ENCODE assay signal across 21 cellular contexts in genomic region chr4:94722748-94723147, GRCh38. TPM values are rescaled to one million over a fixed set of nuclear protein-coding genes. Genes with fewer than 3 reads are reported as not detected.
DNase-seq lines count a peak whose midpoint lies in the region; ATAC-seq and TF ChIP-seq lines count a peak whose summit lies in the region.
"Had no signal": no experiment of that assay in that cellular context is flagged by ENCODE, and none has a peak within 500 bp of the region (broad histone marks: within the 10 kb centered on the region; RNA-seq: fewer than 3 reads in every experiment).

No MANE protein-coding gene starts in this region.

- TF ChIP-seq CTCF in MM.1S (IDR thresholded peaks at IDR 0.05; ENCODE audit: low read length) (no peak), WERI-Rb-1 (IDR thresholded peaks at IDR 0.05; ENCODE audit: low read depth, low read length) (no peak), gastrocnemius medialis (IDR thresholded peaks at IDR 0.05 in 4 of 5, conservative IDR thresholded peaks at IDR 0.05 in 1 of 5) (no peak)

- H3K36me3 ChIP-seq in MM.1S (replicated peaks; ENCODE audit: insufficient read depth, low read length) (no peaks in the 10 kb centered on the region), SJCRH30 (no peaks in the 10 kb centered on the region), WERI-Rb-1 (no peaks in the 10 kb centered on the region), gastrocnemius medialis (no peaks in the 10 kb centered on the region)
- H3K36me3 ChIP-seq: prostate gland had no signal

- H3K9ac ChIP-seq in MM.1S (ENCODE audit: low read length), result no peak overlapping the region

- peak; percentile 61 for ATAC-seq in GM18870 (IDR thresholded peaks at IDR 0.05; ENCODE audit: unreplicated experiment)
- no peak for ATAC-seq in gastrocnemius medialis
- ATAC-seq: activated T-cell treated with anti-CD3 and anti-CD28 coated beads, Interleukin-2, amount 50 U/mL, for 72 hours had no signal

- no peaks in the 10 kb centered on the region for H4K20me1 ChIP-seq in MM.1S (ENCODE audit: insufficient read depth, low read length)

- H3K4me2 ChIP-seq in MM.1S (ENCODE audit: low read depth, low read length), result no peak overlapping the region
- H3K4me2 ChIP-seq: GM23338 had no signal

- in situ Hi-C loops in gastrocnemius medialis (cut with MboI; ENCODE audit: low sequenced_read_pairs in 4 of 4), result no loop called here

- no peaks in the 10 kb centered on the region for H3F3A ChIP-seq in MM.1S (ENCODE audit: insufficient read depth, low read length)

- H3K27me3 ChIP-seq in MM.1S (replicated peaks; ENCODE audit: insufficient read depth, low read length) (no peaks in the 10 kb centered on the region), SJCRH30 (no peaks in the 10 kb centered on the region), WERI-Rb-1 (ENCODE audit: insufficient read depth, low read depth, severe bottlenecking) (no peaks in the 10 kb centered on the region), gastrocnemius medialis (peaks cover 0 to 4% (median 0%) of the 10 kb centered on the region in 3 donors)

- 0 out of 2 replicates have a peak, but pooled peaks cover 9% of the 10 kb centered on the region for H3K4me1 ChIP-seq in MM.1S (ENCODE audit: low read length)
- peaks cover 14% of the 10 kb centered on the region for H3K4me1 ChIP-seq in SJCRH30
- H3K4me1 ChIP-seq in gastrocnemius medialis, result no peaks in the 10 kb centered on the region
- H3K4me1 ChIP-seq: Caco-2, prostate gland had no signal

- no peak overlapping the region for H3K27ac ChIP-seq in MM.1S (ENCODE audit: low read length)
- H3K27ac ChIP-seq in SJCRH30, result no peak overlapping the region; the same call in 1 of the 2 replicates
- H3K27ac ChIP-seq in WERI-Rb-1, result no peak overlapping the region
- no peak overlapping the region for H3K27ac ChIP-seq in gastrocnemius medialis
- H3K27ac ChIP-seq: coronary artery, skin epidermis had no signal

- TF ChIP-seq POLR2A in gastrocnemius medialis (IDR thresholded peaks at IDR 0.05), result no peak

- intact Hi-C loops in gastrocnemius medialis (cut with DNase I; ENCODE audit: low total_unique reads), result no loop called here

- DNase-seq in DMS53 (lab: John Stamatoyannopoulos, UW) (peak; percentile 85), MM.1S (peak; percentile 62), SJCRH30 (peak; percentile 32 to 79), HCEC 1CT (no peak), WERI-Rb-1 (no peak), gastrocnemius medialis (no peak)
- DNase-seq in central memory CD4-positive, alpha-beta T cell, result no peak
- DNase-seq: activated CD4-positive, CD25-positive, alpha-beta regulatory T cell; activated T-cell treated with anti-CD3 and anti-CD28 coated beads, Interleukin-2, amount 50 U/mL, for 72 hours; Caco-2; kidney; NCI-H1417 treated with DMSO at 0.1 percent for 48 hours; nephron progenitor cell; SHP77 treated with DMSO at 0.1 percent for 48 hours; stimulated activated CD4-positive, alpha-beta T cell treated with anti-CD3 and anti-CD28 coated beads, Interleukin-4, amount 100 ng/mL, for 1 hour; T-helper 2 cell had no signal

- H2AFZ ChIP-seq in MM.1S (ENCODE audit: low read length), result no peak overlapping the region
- H2AFZ ChIP-seq: GM23338 had no signal

- H3K4me3 ChIP-seq in MM.1S (ENCODE audit: low read length) (no peak overlapping the region), SJCRH30 (no peak overlapping the region), WERI-Rb-1 (ENCODE audit: low read depth, low read length) (no peak overlapping the region), gastrocnemius medialis (no peak overlapping the region)
- H3K4me3 ChIP-seq: coronary artery, GM23338, prostate gland, skin epidermis had no signal

- H3K9me2 ChIP-seq in MM.1S (replicated peaks; ENCODE audit: insufficient read depth, low read length), result no peaks in the 10 kb centered on the region

- H3K9me3 ChIP-seq in MM.1S (replicated peaks; ENCODE audit: insufficient read depth, low read length), result no peaks in the 10 kb centered on the region
- no peaks in the 10 kb centered on the region; the same call in 1 of the 2 replicates for H3K9me3 ChIP-seq in SJCRH30 (replicated peaks)
- no peaks in the 10 kb centered on the region for H3K9me3 ChIP-seq in WERI-Rb-1 (ENCODE audit: severe bottlenecking)
- H3K9me3 ChIP-seq in gastrocnemius medialis, result peaks cover 0 to 4% (median 0%) of the 10 kb centered on the region in 3 donors
- H3K9me3 ChIP-seq: Caco-2, prostate gland had no signal

- H3K79me2 ChIP-seq in MM.1S (ENCODE audit: low read length), result no peaks in the 10 kb centered on the region

RNA-seq across cellular contexts. Expression of gene BMPR1B, which starts 35.0 kb away (rescaled TPM):
- total RNA-seq in SJCRH30 (2014; rRNA removed; shearing (Covaris generic)), result 4.8 and 4.9 TPM in 2 replicates
- total RNA-seq in gastrocnemius medialis, result 1 to 10 TPM in 3 of 4 donors, under 1 TPM in 1; 0.92 to 6.9 (median 1.7) TPM
- total RNA-seq: activated T-cell treated with anti-CD3 and anti-CD28 coated beads, Interleukin-2, amount 50 U/mL, for 72 hours had no signal

Comparison
In these comparisons a context has a peak if more than half of its experiments do, and no peak if none do; other contexts are left out.
1. DNase-seq: peak in DMS53 (single experiment), MM.1S (single experiment) and SJCRH30 (2 of 2); none in central memory CD4-positive, alpha-beta T cell (single experiment), HCEC 1CT (single experiment), WERI-Rb-1 (single experiment) and gastrocnemius medialis (0 of 2).